8 cellular contexts compared by ENCODE assay signal in the genomic region with DNA sequence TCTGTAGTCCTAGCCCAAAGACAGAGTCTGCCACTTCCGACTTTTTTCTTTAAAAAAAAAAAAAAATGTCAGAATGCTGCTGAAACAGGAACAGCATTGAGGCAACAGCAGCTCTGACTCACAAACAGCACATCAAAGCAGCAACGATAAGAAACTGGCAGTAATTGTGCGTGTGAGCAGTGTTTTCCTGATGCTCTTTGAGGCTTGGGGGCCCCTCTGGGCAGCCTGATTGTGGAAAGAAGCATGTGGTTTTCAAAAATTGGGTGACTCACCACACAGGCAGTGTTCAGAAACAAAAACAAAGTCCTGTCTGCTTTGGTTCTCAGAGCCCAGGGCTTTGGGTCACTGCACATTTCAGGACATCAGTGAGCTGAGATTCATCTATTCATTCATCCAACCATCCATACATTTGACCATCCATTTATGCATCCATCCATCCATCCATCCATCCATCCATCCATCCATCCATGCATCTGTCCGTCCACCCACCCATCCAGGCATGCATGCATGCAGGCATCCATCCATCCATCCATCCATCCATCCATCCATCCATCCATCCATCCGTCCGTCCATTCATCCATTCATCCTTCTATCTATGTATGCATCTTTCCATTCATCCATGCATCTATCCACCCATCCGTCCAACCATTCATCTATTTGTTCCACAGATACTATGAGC.
DNase-seq lines count a peak whose midpoint lies in the region; ATAC-seq and TF ChIP-seq lines count a peak whose summit lies in the region.

No MANE protein-coding gene starts in this region.

- no peak overlapping the region for H2AFZ ChIP-seq in osteoblast (ENCODE audit: low read length)

- TF ChIP-seq POLR2A in tibial nerve (IDR thresholded peaks at IDR 0.05) = no peak

- H3K36me3 ChIP-seq in osteoblast (ENCODE audit: insufficient read depth, low read length) (no peaks in the 10 kb centered on the region), tibial nerve (no peaks in the 10 kb centered on the region)

- CTCF ChIA-PET in activated CD8-positive, alpha-beta T cell treated with anti-CD3 and anti-CD28 coated beads for 36 hours (lab: Charles Lee) = interaction anchor here (0.7 kb wide), 1 partner anchor 13 kb away, joined by 3 read pairs; no protein-coding TSS in a partner anchor

- H3K9me3 ChIP-seq in osteoblast (ENCODE audit: low read depth, low read length) (no peaks in the 10 kb centered on the region), tibial nerve (no peaks in the 10 kb centered on the region)

- no peaks in the 10 kb centered on the region for H3K79me2 ChIP-seq in osteoblast (ENCODE audit: insufficient read depth, low read length)

- TF ChIP-seq CTCF in AG09309 (IDR thresholded peaks at IDR 0.05; ENCODE audit: control insufficient read depth, insufficient read depth, low read depth, low read length, missing control alignments) (no peak), osteoblast (IDR thresholded peaks at IDR 0.05; ENCODE audit: extremely low read depth, low read depth, low read length) (no peak), tibial nerve (IDR thresholded peaks at IDR 0.05) (no peak)
- no peak for TF ChIP-seq CTCF in activated CD8-positive, alpha-beta T cell treated with anti-CD3 and anti-CD28 coated beads for 36 hours (IDR thresholded peaks at IDR 0.05)

- peaks cover 9% of the 10 kb centered on the region for H3K9me3 Mint-ChIP-seq in activated CD8-positive, alpha-beta T cell treated with anti-CD3 and anti-CD28 coated beads for 36 hours
- no peaks in the 10 kb centered on the region for H3K9me3 Mint-ChIP-seq in effector memory CD8-positive, alpha-beta T cell

- H3K4me1 ChIP-seq in osteoblast (ENCODE audit: insufficient read depth, low read length) = peaks cover 33% of the 10 kb centered on the region
- peaks cover 0 to 34% (median 19%) of the 10 kb centered on the region in 4 donors for H3K4me1 ChIP-seq in tibial nerve

- H3K27ac ChIP-seq in osteoblast (ENCODE audit: low read depth, low read length) (peak overlapping the region; percentile 90), tibial nerve (peak overlapping the region in 3 of 4 donors; percentile 34 to 89 (median 84))

- ATAC-seq in GM21529 (IDR thresholded peaks at IDR 0.05; ENCODE audit: unreplicated experiment) = peak; percentile 61
- ATAC-seq in activated CD8-positive, alpha-beta T cell treated with anti-CD3 and anti-CD28 coated beads for 36 hours = peak; percentile 50
- peak; percentile 77 for ATAC-seq in effector memory CD8-positive, alpha-beta T cell (replicated peaks)

- H3K4me3 ChIP-seq in AG09309 (ENCODE audit: control insufficient read depth, low read depth, low read length) = no peak overlapping the region
- H3K4me3 ChIP-seq in osteoblast (ENCODE audit: insufficient read depth, low read length) = no peak overlapping the region
- no peak overlapping the region for H3K4me3 ChIP-seq in tibial nerve

- DNase-seq in AG09309 (ENCODE audit: low read depth) (peak; percentile 95), MV-4-11 (lab: John Stamatoyannopoulos, UW) (peak; percentile 100), osteoblast (ENCODE audit: insufficient read length, low spot score, missing footprints) (peak; percentile 90), tibial nerve (ENCODE audit: low spot score in 2 of 2) (peak; percentile 55 to 69), NCI-H69 (lab: John Stamatoyannopoulos, UW) (no peak)
- DNase-seq in activated CD8-positive, alpha-beta T cell treated with anti-CD3 and anti-CD28 coated beads for 36 hours = peak; percentile 92
- DNase-seq in effector memory CD8-positive, alpha-beta T cell = peak; percentile 67 to 69 (median 68)

- no peaks in the 10 kb centered on the region for H4K20me1 ChIP-seq in osteoblast (ENCODE audit: insufficient read depth, low read length)

- WGBS in tibial nerve, 2 donors = 49 to 52% methylated on average over 7 of the region's 7 CpGs

- peak overlapping the region; percentile 16 for H3K4me3 Mint-ChIP-seq in activated CD8-positive, alpha-beta T cell treated with anti-CD3 and anti-CD28 coated beads for 36 hours
- H3K4me3 Mint-ChIP-seq in effector memory CD8-positive, alpha-beta T cell = peak overlapping the region; percentile 24 to 42

- H3K27me3 ChIP-seq in osteoblast (ENCODE audit: insufficient read depth, low read length) (peaks cover 6% of the 10 kb centered on the region), tibial nerve (no peaks in the 10 kb centered on the region)

- intact Hi-C loops in activated CD8-positive, alpha-beta T cell treated with anti-CD3 and anti-CD28 coated beads for 36 hours (cut with micrococcal nuclease) = loop anchor here (2.0 kb wide), 1 partner anchor 46 kb away; no protein-coding TSS in a partner anchor

- peaks cover 68% of the 10 kb centered on the region for H3K4me1 Mint-ChIP-seq in activated CD8-positive, alpha-beta T cell treated with anti-CD3 and anti-CD28 coated beads for 36 hours (ENCODE audit: low read depth)
- peaks cover 59 to 68% of the 10 kb centered on the region in 2 donors for H3K4me1 Mint-ChIP-seq in effector memory CD8-positive, alpha-beta T cell (ENCODE audit: low read depth in 2 of 2)

- peak in 1 of 2 donors; percentile 91 for TF ChIP-seq EP300 in tibial nerve (IDR thresholded peaks at IDR 0.05)

- peaks cover 11% of the 10 kb centered on the region for H3K36me3 Mint-ChIP-seq in activated CD8-positive, alpha-beta T cell treated with anti-CD3 and anti-CD28 coated beads for 36 hours (ENCODE audit: low read depth)
- peaks cover 9% of the 10 kb centered on the region for H3K36me3 Mint-ChIP-seq in effector memory CD8-positive, alpha-beta T cell (ENCODE audit: insufficient read depth)

- peak overlapping the region; percentile 83 for H3K27ac Mint-ChIP-seq in activated CD8-positive, alpha-beta T cell treated with anti-CD3 and anti-CD28 coated beads for 36 hours
- H3K27ac Mint-ChIP-seq in effector memory CD8-positive, alpha-beta T cell = peak overlapping the region; percentile 67 to 77

- peaks cover 1% of the 10 kb centered on the region for H3K27me3 Mint-ChIP-seq in activated CD8-positive, alpha-beta T cell treated with anti-CD3 and anti-CD28 coated beads for 36 hours
- H3K27me3 Mint-ChIP-seq in effector memory CD8-positive, alpha-beta T cell = peaks cover 0 to 6% of the 10 kb centered on the region in 2 donors

- peak overlapping the region; percentile 56 for H3K4me2 ChIP-seq in osteoblast (ENCODE audit: insufficient read depth, low read length)

- POLR2A ChIA-PET in activated CD8-positive, alpha-beta T cell treated with anti-CD3 and anti-CD28 coated beads for 36 hours (lab: Charles Lee) = interaction anchor here (0.6 to 5.3 kb wide), 6 partner anchors 9 to 337 kb away, joined by 3 to 34 read pairs (median 4); partner anchors contain the start of gene TLE3
